In the genomic region with DNA sequence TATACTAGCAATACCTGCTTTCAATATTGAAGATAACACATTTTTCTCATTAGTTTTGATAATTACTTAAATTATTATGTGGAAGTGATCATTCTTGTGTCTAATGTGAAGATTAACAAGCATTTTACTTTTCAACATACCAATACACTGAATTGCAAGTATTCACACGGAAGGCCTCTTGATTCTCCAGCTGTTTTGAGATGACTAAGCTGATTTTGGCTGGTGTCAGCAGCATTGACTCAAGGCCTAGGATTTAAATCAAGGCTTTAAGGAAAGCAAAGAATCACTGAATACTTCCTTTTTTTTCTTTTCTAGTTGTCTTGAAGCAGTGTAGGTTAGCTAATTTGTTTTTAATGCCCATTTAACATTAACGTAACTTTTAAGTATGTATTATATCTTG, we compare ENCODE assay signal across 10 cellular contexts.
DNase-seq lines count a peak whose midpoint lies in the region; ATAC-seq, FAIRE-seq and TF ChIP-seq lines count a peak whose summit lies in the region.
"Had no signal": no experiment of that assay in that cellular context is flagged by ENCODE, and none has a peak within 500 bp of the region (broad histone marks: within the 10 kb centered on the region; RNA-seq: fewer than 3 reads in every experiment).

No MANE protein-coding gene starts in this region.

- H3K36me3 ChIP-seq in H1 (ENCODE audit: control insufficient read depth in 2 of 4, insufficient read depth in 4 of 4, low read length in 3 of 4) (no peaks in the 10 kb centered on the region), uterus (no peaks in the 10 kb centered on the region)
- H3K36me3 ChIP-seq: left ventricle myocardium inferior had no signal

- H3K14ac ChIP-seq in H1 (ENCODE audit: insufficient read length), result no peak overlapping the region

- H4K20me1 ChIP-seq in H1 (replicated peaks in 1 of 2; ENCODE audit: control insufficient read depth in 1 of 2, insufficient read depth in 2 of 2, low read length in 2 of 2), result no peaks in the 10 kb centered on the region

- TF ChIP-seq RAD21 in H1 (IDR thresholded peaks at IDR 0.05 in 1 of 2, conservative IDR thresholded peaks at IDR 0.05 in 1 of 2; ENCODE audit: low read depth in 2 of 2, low read length in 2 of 2), result no peak

- H2AFZ ChIP-seq in H1 (ENCODE audit: low read length), result no peak overlapping the region

- H3K4ac ChIP-seq in H1 (replicated peaks; ENCODE audit: insufficient read length, low read depth, low read length), result no peak overlapping the region

- no peaks in the 10 kb centered on the region; a peak in 2 of 7 replicates for H3K4me1 ChIP-seq in H1 (replicated peaks in 1 of 4; ENCODE audit: control insufficient read depth in 3 of 4, insufficient read depth in 4 of 4, low read length in 3 of 4)
- no peaks in the 10 kb centered on the region for H3K4me1 ChIP-seq in uterus
- H3K4me1 ChIP-seq: left ventricle myocardium inferior had no signal

- peak; percentile 1 for DNase-seq in COLO829 (ENCODE audit: low spot score)
- peak; percentile 40 for DNase-seq in NB4 (ENCODE audit: low read depth)
- DNase-seq in H1 (ENCODE audit: low read depth in 1 of 2, low spot score in 2 of 2), result no peak
- peak; percentile 1 for DNase-seq in midbrain (lab: John Stamatoyannopoulos, UW)
- no peak for DNase-seq in cortex of kidney (lab: John Stamatoyannopoulos, UW)
- DNase-seq in D721Med (ENCODE audit: insufficient read length, low spot score), result no peak
- DNase-seq in uterus, result no peak
- DNase-seq: activated naive CD8-positive, alpha-beta T cell treated with anti-CD3 and anti-CD28 coated beads, Interleukin-2, amount 50 U/mL, for 24 hours; left ventricle myocardium inferior had no signal

- H4K8ac ChIP-seq in H1 (ENCODE audit: extremely low read depth, insufficient read depth, low read length), result no peak overlapping the region

- no peak overlapping the region for H2BK15ac ChIP-seq in H1 (ENCODE audit: low read length)

- H2BK5ac ChIP-seq in H1 (ENCODE audit: low read depth, low read length), result no peak overlapping the region

- TF ChIP-seq EP300 in H1 (IDR thresholded peaks at IDR 0.05; ENCODE audit: borderline replicate concordance in 1 of 2, low read depth in 2 of 2, low read length in 2 of 2), result no peak

- POLR2A ChIA-PET in H1 (lab: Charles Lee; ENCODE audit: partially characterized antibody), result no interaction called here

- FAIRE-seq in H1 (lab: Jason Lieb, UNC), result peak; percentile 65
- FAIRE-seq in D721Med (lab: Jason Lieb, UNC), result no peak

- H3K23ac ChIP-seq in H1 (ENCODE audit: insufficient read length), result no peak overlapping the region

- no peak overlapping the region for H3K4me2 ChIP-seq in H1 (ENCODE audit: insufficient read depth in 1 of 2, low read depth in 2 of 2, low read length in 2 of 2)

- no peaks in the 10 kb centered on the region for H3K79me1 ChIP-seq in H1 (ENCODE audit: low read depth, low read length)

- TF ChIP-seq POLR2A in NB4 (IDR thresholded peaks at IDR 0.05; ENCODE audit: extremely low read depth, insufficient read length), result no peak
- no peak for TF ChIP-seq POLR2A in H1 (IDR thresholded peaks at IDR 0.05; ENCODE audit: control extremely low read depth in 1 of 2, low read depth in 2 of 2, low read length in 2 of 2)
- no peak for TF ChIP-seq POLR2A in uterus (IDR thresholded peaks at IDR 0.05)

- H2AK5ac ChIP-seq in H1 (ENCODE audit: low read depth, low read length), result no peak overlapping the region

- H3K4me3 ChIP-seq in NB4 (ENCODE audit: low read depth, low read length), result no peak overlapping the region
- no peak overlapping the region for H3K4me3 ChIP-seq in H1 (ENCODE audit: extremely low read depth in 1 of 4, insufficient read depth in 2 of 4, low read depth in 3 of 4, low read length in 4 of 4)
- H3K4me3 ChIP-seq in uterus, result no peak overlapping the region
- H3K4me3 ChIP-seq: left ventricle myocardium inferior had no signal

- ATAC-seq in GM19328 (IDR thresholded peaks at IDR 0.05; ENCODE audit: unreplicated experiment), result no peak
- ATAC-seq: activated naive CD8-positive, alpha-beta T cell treated with anti-CD3 and anti-CD28 coated beads, Interleukin-2, amount 50 U/mL, for 24 hours had no signal

- no peak overlapping the region for H2BK20ac ChIP-seq in H1 (ENCODE audit: low read length)

- intact Hi-C loops in uterus (cut with DNase I; ENCODE audit: low total_unique reads), result no loop called here

- H3K18ac ChIP-seq in H1 (ENCODE audit: extremely low read depth, low read length), result no peak overlapping the region

- TF ChIP-seq CTCF in NB4 (IDR thresholded peaks at IDR 0.05; ENCODE audit: low read depth, low read length) (no peak), H1 (IDR thresholded peaks at IDR 0.05; ENCODE audit: control extremely low read depth in 1 of 3, insufficient read depth in 1 of 3, low read depth in 1 of 3, low read length in 3 of 3) (no peak), D721Med (IDR thresholded peaks at IDR 0.05; ENCODE audit: insufficient read depth, missing control alignments) (no peak), uterus (IDR thresholded peaks at IDR 0.05) (no peak)

- H3K27ac ChIP-seq in H1 (ENCODE audit: low read depth, low read length), result no peak overlapping the region
- no peak overlapping the region for H3K27ac ChIP-seq in uterus
- H3K27ac ChIP-seq: left ventricle myocardium inferior had no signal

- no peaks in the 10 kb centered on the region for H3K9me3 ChIP-seq in H1 (ENCODE audit: insufficient read depth in 2 of 2, low read depth in 1 of 2, low read length in 1 of 2)
- no peaks in the 10 kb centered on the region for H3K9me3 ChIP-seq in uterus
- H3K9me3 ChIP-seq: left ventricle myocardium inferior had no signal

- no peak overlapping the region for H2BK120ac ChIP-seq in H1 (replicated peaks; ENCODE audit: low read depth, low read length)

- WGBS in H1 (ENCODE audit: extremely low coverage in 1 of 2, insufficient coverage in 1 of 2, insufficient read length in 1 of 2, insufficient replicate concordance in 2 of 2, low coverage in 1 of 2, low lambda C conversion rate in 2 of 2, missing lambda C conversion rate in 1 of 2), 2 experiments, result 58% methylated on average over 2 of the region's 2 CpGs; no CpG with 5 or more reads in 1 of the 2 experiments

- CTCF ChIA-PET in H1 (lab: Charles Lee; ENCODE audit: partially characterized antibody), result no interaction called here

- no peaks in the 10 kb centered on the region for H3K23me2 ChIP-seq in H1 (ENCODE audit: low read depth, low read length)

- no peak overlapping the region for H3K56ac ChIP-seq in H1 (replicated peaks; ENCODE audit: insufficient read length, low read depth, low read length)

- H3K27me3 ChIP-seq in H1 (replicated peaks in 1 of 4; ENCODE audit: control insufficient read depth in 3 of 4, extremely low read depth in 1 of 4, insufficient read depth in 3 of 4, low read length in 3 of 4) (no peaks in the 10 kb centered on the region), uterus (no peaks in the 10 kb centered on the region)

- H3K9ac ChIP-seq in H1 (replicated peaks in 1 of 4; ENCODE audit: extremely low read depth in 1 of 4, low read depth in 3 of 4, low read length in 3 of 4), result no peak overlapping the region

- H4K5ac ChIP-seq in H1 (ENCODE audit: insufficient read length, low read depth, low read length), result no peak overlapping the region

- H2BK12ac ChIP-seq in H1 (ENCODE audit: low read depth, low read length), result no peak overlapping the region

- no peak overlapping the region for H4K91ac ChIP-seq in H1 (replicated peaks; ENCODE audit: insufficient read length, low read length)

- no peaks in the 10 kb centered on the region for H3K79me2 ChIP-seq in H1 (ENCODE audit: control insufficient read depth in 1 of 2, insufficient read depth in 2 of 2, low read length in 2 of 2)

TF ChIP-seq in H1, 55 proteins besides CTCF, POLR2A, EP300 and RAD21:
- TF ChIP-seq SP2 (IDR thresholded peaks at IDR 0.05; ENCODE audit: low read length) (no peak), BACH1 (IDR thresholded peaks at IDR 0.05; ENCODE audit: low read length) (peak; percentile 97), RXRA (IDR thresholded peaks at IDR 0.05; ENCODE audit: insufficient read depth, low read depth, low read length) (no peak), MAFK (IDR thresholded peaks at IDR 0.05; ENCODE audit: low read depth, low read length) (peak; percentile 88), ASH2L (IDR thresholded peaks at IDR 0.05; ENCODE audit: low read length) (no peak), SRF (IDR thresholded peaks at IDR 0.05; ENCODE audit: low read depth, low read length) (no peak), SP4 (IDR thresholded peaks at IDR 0.05; ENCODE audit: low read length) (no peak), CHD2 (IDR thresholded peaks at IDR 0.05; ENCODE audit: low read length) (no peak)

Comparison
In these comparisons a context has a peak if more than half of its experiments do, and no peak if none do; other contexts are left out.
1. DNase-seq: peak in COLO829 (single experiment), NB4 (single experiment) and midbrain (single experiment); none in H1 (0 of 2), cortex of kidney (single experiment), D721Med (single experiment) and uterus (0 of 2).